ENCODE assay signal across 15 cellular contexts in the genomic region with DNA sequence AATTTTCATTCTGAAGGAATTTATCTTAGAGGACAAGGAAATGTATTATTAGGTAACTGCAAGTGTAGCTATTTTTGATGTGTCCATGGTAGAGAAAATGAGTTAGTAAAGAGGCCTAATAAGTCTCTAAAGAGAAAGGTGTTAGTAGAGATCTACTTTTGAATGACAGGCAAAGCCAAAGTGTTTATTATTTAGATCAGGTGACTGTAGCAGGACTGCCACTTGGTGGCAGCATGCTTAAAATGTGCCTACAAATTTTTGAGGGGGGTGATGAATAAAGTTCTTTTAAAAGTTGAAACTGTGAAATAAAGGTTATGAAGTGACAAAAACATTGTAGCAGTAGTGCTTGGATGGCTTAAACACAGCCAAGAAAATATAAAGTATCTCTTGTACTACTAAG.
DNase-seq lines count a peak whose midpoint lies in the region; ATAC-seq and TF ChIP-seq lines count a peak whose summit lies in the region.
"Had no signal": no experiment of that assay in that cellular context is flagged by ENCODE, and none has a peak within 500 bp of the region (broad histone marks: within the 10 kb centered on the region; RNA-seq: fewer than 3 reads in every experiment).

No MANE protein-coding gene starts in this region.

- no peak for TF ChIP-seq CTCF in Calu3 (IDR thresholded peaks at IDR 0.05; ENCODE audit: unreplicated experiment)
- peak; percentile 48 for TF ChIP-seq CTCF in GM13977 (IDR thresholded peaks at IDR 0.05; ENCODE audit: extremely low read depth, insufficient read depth, missing control alignments)
- TF ChIP-seq CTCF in RWPE2 (IDR thresholded peaks at IDR 0.05; ENCODE audit: poor library complexity, severe bottlenecking): peak; percentile 28
- peak; percentile 41 for TF ChIP-seq CTCF in liver (IDR thresholded peaks at IDR 0.05; ENCODE audit: low read depth, low read length, missing input control)
- no peak for TF ChIP-seq CTCF in tibial nerve (IDR thresholded peaks at IDR 0.05)

- CTCF ChIA-PET in Calu3 (lab: Charles Lee): no interaction called here

- no peak for TF ChIP-seq POLR2A in tibial nerve (IDR thresholded peaks at IDR 0.05)

- intact Hi-C loops in Calu3 (cut with micrococcal nuclease; ENCODE audit: unreplicated experiment): loop anchor here (5.0 kb wide), 3 partner anchors 414 to 974 kb away; no protein-coding TSS in a partner anchor

- no peaks in the 10 kb centered on the region for H3K27me3 ChIP-seq in RWPE2 (ENCODE audit: insufficient read depth, poor library complexity, severe bottlenecking)
- H3K27me3 ChIP-seq in liver (ENCODE audit: control insufficient read depth in 4 of 4, insufficient read depth in 4 of 4, low read length in 3 of 4): peaks cover 0 to 2% (median 0%) of the 10 kb centered on the region in 4 donors
- no peaks in the 10 kb centered on the region for H3K27me3 ChIP-seq in tibial nerve

- BruUV-seq in Calu3 (replicated peaks; lab: Mats Ljungman, UMichigan): no TSS peak

- no peak overlapping the region for H3K27ac Mint-ChIP-seq in Calu3 (ENCODE audit: unreplicated experiment)
- H3K27ac Mint-ChIP-seq in activated T-cell treated with anti-CD3 and anti-CD28 coated beads, Interleukin-2, amount 50 U/mL, for 24 hours: no peak overlapping the region
- H3K27ac Mint-ChIP-seq: activated naive CD4-positive, alpha-beta T cell treated with anti-CD3 and anti-CD28 coated beads, Interleukin-2, amount 50 U/mL, for 24 hours had no signal

- ATAC-seq in RWPE2 (ENCODE audit: low read depth) (no peak), GM21360 (IDR thresholded peaks at IDR 0.05; ENCODE audit: unreplicated experiment) (no peak)
- ATAC-seq: Panc1 had no signal

- peak; percentile 61 to 66 for TF ChIP-seq RAD21 in liver (IDR thresholded peaks at IDR 0.05)

- H3K4me1 ChIP-seq in RWPE2 (ENCODE audit: insufficient read depth, poor library complexity, severe bottlenecking) (no peaks in the 10 kb centered on the region), liver (ENCODE audit: control insufficient read depth in 4 of 4, insufficient read depth in 4 of 4, low read length in 3 of 4) (no peaks in the 10 kb centered on the region), tibial nerve (no peaks in the 10 kb centered on the region)

- no peak overlapping the region for H3K27ac ChIP-seq in RWPE2 (ENCODE audit: poor library complexity, severe bottlenecking)
- no peak overlapping the region for H3K27ac ChIP-seq in liver (ENCODE audit: low read depth in 1 of 2, low read length in 2 of 2)
- no peak overlapping the region for H3K27ac ChIP-seq in tibial nerve
- H3K27ac ChIP-seq: epithelial cell of prostate had no signal

- TF ChIP-seq EP300 in tibial nerve (IDR thresholded peaks at IDR 0.05): no peak

- H3K27me3 Mint-ChIP-seq in Calu3 (ENCODE audit: unreplicated experiment): no peaks in the 10 kb centered on the region
- no peaks in the 10 kb centered on the region for H3K27me3 Mint-ChIP-seq in activated T-cell treated with anti-CD3 and anti-CD28 coated beads, Interleukin-2, amount 50 U/mL, for 24 hours
- H3K27me3 Mint-ChIP-seq: activated naive CD4-positive, alpha-beta T cell treated with anti-CD3 and anti-CD28 coated beads, Interleukin-2, amount 50 U/mL, for 24 hours; central memory CD8-positive, alpha-beta T cell had no signal

- H3K9me3 Mint-ChIP-seq in Calu3 (ENCODE audit: low read depth, unreplicated experiment): peaks cover 3% of the 10 kb centered on the region
- H3K9me3 Mint-ChIP-seq in activated T-cell treated with anti-CD3 and anti-CD28 coated beads, Interleukin-2, amount 50 U/mL, for 24 hours: peaks cover 2% of the 10 kb centered on the region

- no peaks in the 10 kb centered on the region for H3K36me3 Mint-ChIP-seq in Calu3 (ENCODE audit: insufficient read depth, unreplicated experiment)
- no peaks in the 10 kb centered on the region for H3K36me3 Mint-ChIP-seq in activated T-cell treated with anti-CD3 and anti-CD28 coated beads, Interleukin-2, amount 50 U/mL, for 24 hours (ENCODE audit: low read depth)
- H3K36me3 Mint-ChIP-seq: activated naive CD4-positive, alpha-beta T cell treated with anti-CD3 and anti-CD28 coated beads, Interleukin-2, amount 50 U/mL, for 24 hours had no signal

- H3K4me3 ChIP-seq in RWPE2 (ENCODE audit: severe bottlenecking): no peak overlapping the region
- H3K4me3 ChIP-seq in liver (ENCODE audit: low read depth in 1 of 3, low read length in 3 of 3): no peak overlapping the region
- H3K4me3 ChIP-seq in tibial nerve: no peak overlapping the region

- no peaks in the 10 kb centered on the region for H3K4me1 Mint-ChIP-seq in Calu3 (ENCODE audit: low read depth, unreplicated experiment)
- no peaks in the 10 kb centered on the region for H3K4me1 Mint-ChIP-seq in activated T-cell treated with anti-CD3 and anti-CD28 coated beads, Interleukin-2, amount 50 U/mL, for 24 hours (ENCODE audit: low read depth)
- H3K4me1 Mint-ChIP-seq: activated naive CD4-positive, alpha-beta T cell treated with anti-CD3 and anti-CD28 coated beads, Interleukin-2, amount 50 U/mL, for 24 hours; central memory CD8-positive, alpha-beta T cell had no signal

- peaks cover 2% of the 10 kb centered on the region for H3K9me3 ChIP-seq in RWPE2 (ENCODE audit: severe bottlenecking)
- H3K9me3 ChIP-seq in liver (ENCODE audit: control insufficient read depth in 4 of 4, low read length in 3 of 4): peaks cover 0 to 2% (median 0%) of the 10 kb centered on the region in 4 donors
- peaks cover 0 to 5% (median 0%) of the 10 kb centered on the region in 4 donors for H3K9me3 ChIP-seq in tibial nerve

- H3K4me3 Mint-ChIP-seq in Calu3 (ENCODE audit: low read depth, unreplicated experiment): no peak overlapping the region
- H3K4me3 Mint-ChIP-seq in activated T-cell treated with anti-CD3 and anti-CD28 coated beads, Interleukin-2, amount 50 U/mL, for 24 hours: no peak overlapping the region
- H3K4me3 Mint-ChIP-seq: activated naive CD4-positive, alpha-beta T cell treated with anti-CD3 and anti-CD28 coated beads, Interleukin-2, amount 50 U/mL, for 24 hours; central memory CD8-positive, alpha-beta T cell had no signal

- no peak overlapping the region for H3K9ac ChIP-seq in liver (ENCODE audit: low read depth in 1 of 2, low read length in 2 of 2)

- DNase-seq in Calu3: peak; percentile 6
- DNase-seq in GM13977 (ENCODE audit: low spot score): no peak
- DNase-seq in RWPE2 (ENCODE audit: low spot score): no peak
- no peak for DNase-seq in activated T-cell treated with anti-CD3 and anti-CD28 coated beads, Interleukin-2, amount 50 U/mL, for 24 hours
- DNase-seq in anterior cingulate cortex (lab: John Stamatoyannopoulos, UW): no peak
- no peak for DNase-seq in tibial nerve (ENCODE audit: low spot score in 2 of 2)
- DNase-seq: KBM-7, mesenchymal stem cell, nucleus accumbens had no signal

- in situ Hi-C loops in GM13977 (cut with MboI; ENCODE audit: low pct_unique_long_range_greater_than_20kb, low sequenced_read_pairs, unreplicated experiment): no loop called here

- H3K36me3 ChIP-seq in RWPE2 (ENCODE audit: low read depth): no peaks in the 10 kb centered on the region
- H3K36me3 ChIP-seq in liver (ENCODE audit: control insufficient read depth in 4 of 4, insufficient read depth in 3 of 4, low read depth in 1 of 4, low read length in 3 of 4): no peaks in the 10 kb centered on the region
- H3K36me3 ChIP-seq in tibial nerve: no peaks in the 10 kb centered on the region

TF ChIP-seq in liver, 16 proteins besides CTCF, POLR2A, EP300 and RAD21:
- TF ChIP-seq EGR1 (IDR thresholded peaks at IDR 0.05; ENCODE audit: low read depth in 2 of 2) (no peak), FOXA2 (IDR thresholded peaks at IDR 0.05) (no peak), YY1 (IDR thresholded peaks at IDR 0.05) (no peak), TAF1 (conservative IDR thresholded peaks at IDR 0.05) (no peak)
- TF ChIP-seq, protein P1, sequence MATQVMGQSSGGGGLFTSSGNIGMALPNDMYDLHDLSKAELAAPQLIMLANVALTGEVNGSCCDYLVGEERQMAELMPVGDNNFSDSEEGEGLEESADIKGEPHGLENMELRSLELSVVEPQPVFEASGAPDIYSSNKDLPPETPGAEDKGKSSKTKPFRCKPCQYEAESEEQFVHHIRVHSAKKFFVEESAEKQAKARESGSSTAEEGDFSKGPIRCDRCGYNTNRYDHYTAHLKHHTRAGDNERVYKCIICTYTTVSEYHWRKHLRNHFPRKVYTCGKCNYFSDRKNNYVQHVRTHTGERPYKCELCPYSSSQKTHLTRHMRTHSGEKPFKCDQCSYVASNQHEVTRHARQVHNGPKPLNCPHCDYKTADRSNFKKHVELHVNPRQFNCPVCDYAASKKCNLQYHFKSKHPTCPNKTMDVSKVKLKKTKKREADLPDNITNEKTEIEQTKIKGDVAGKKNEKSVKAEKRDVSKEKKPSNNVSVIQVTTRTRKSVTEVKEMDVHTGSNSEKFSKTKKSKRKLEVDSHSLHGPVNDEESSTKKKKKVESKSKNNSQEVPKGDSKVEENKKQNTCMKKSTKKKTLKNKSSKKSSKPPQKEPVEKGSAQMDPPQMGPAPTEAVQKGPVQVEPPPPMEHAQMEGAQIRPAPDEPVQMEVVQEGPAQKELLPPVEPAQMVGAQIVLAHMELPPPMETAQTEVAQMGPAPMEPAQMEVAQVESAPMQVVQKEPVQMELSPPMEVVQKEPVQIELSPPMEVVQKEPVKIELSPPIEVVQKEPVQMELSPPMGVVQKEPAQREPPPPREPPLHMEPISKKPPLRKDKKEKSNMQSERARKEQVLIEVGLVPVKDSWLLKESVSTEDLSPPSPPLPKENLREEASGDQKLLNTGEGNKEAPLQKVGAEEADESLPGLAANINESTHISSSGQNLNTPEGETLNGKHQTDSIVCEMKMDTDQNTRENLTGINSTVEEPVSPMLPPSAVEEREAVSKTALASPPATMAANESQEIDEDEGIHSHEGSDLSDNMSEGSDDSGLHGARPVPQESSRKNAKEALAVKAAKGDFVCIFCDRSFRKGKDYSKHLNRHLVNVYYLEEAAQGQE (IDR thresholded peaks at IDR 0.05): no peak
- TF ChIP-seq, protein P2, sequence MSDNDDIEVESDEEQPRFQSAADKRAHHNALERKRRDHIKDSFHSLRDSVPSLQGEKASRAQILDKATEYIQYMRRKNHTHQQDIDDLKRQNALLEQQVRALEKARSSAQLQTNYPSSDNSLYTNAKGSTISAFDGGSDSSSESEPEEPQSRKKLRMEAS (IDR thresholded peaks at IDR 0.05): no peak
- TF ChIP-seq, protein P3, sequence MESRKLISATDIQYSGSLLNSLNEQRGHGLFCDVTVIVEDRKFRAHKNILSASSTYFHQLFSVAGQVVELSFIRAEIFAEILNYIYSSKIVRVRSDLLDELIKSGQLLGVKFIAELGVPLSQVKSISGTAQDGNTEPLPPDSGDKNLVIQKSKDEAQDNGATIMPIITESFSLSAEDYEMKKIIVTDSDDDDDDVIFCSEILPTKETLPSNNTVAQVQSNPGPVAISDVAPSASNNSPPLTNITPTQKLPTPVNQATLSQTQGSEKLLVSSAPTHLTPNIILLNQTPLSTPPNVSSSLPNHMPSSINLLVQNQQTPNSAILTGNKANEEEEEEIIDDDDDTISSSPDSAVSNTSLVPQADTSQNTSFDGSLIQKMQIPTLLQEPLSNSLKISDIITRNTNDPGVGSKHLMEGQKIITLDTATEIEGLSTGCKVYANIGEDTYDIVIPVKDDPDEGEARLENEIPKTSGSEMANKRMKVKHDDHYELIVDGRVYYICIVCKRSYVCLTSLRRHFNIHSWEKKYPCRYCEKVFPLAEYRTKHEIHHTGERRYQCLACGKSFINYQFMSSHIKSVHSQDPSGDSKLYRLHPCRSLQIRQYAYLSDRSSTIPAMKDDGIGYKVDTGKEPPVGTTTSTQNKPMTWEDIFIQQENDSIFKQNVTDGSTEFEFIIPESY (IDR thresholded peaks at IDR 0.05): no peak
TF ChIP-seq in liver: peak in this region for 0.

Comparison
In these comparisons a context has a peak if more than half of its experiments do, and no peak if none do; other contexts are left out.
1. CTCF ChIP-seq: peak in GM13977 (single experiment), RWPE2 (single experiment) and liver (single experiment); none in Calu3 (single experiment) and tibial nerve (0 of 5).